ENCODE assay signal across 2 cellular contexts in genomic region chr17:58534331-58534730, GRCh38.
TF ChIP-seq lines count a peak whose summit lies in the region.

No MANE protein-coding gene starts in this region.

TF ChIP-seq in GM23338, 12 proteins besides CTCF, POLR2A, EP300 and RAD21:
- TF ChIP-seq STAT1 (IDR thresholded peaks at IDR 0.05; ENCODE audit: unreplicated experiment): no peak

TF ChIP-seq in H1, 55 proteins besides CTCF, POLR2A, EP300 and RAD21:
- TF ChIP-seq TCF12 (IDR thresholded peaks at IDR 0.05; ENCODE audit: low read depth, low read length): no peak
- no peak for TF ChIP-seq JUND (IDR thresholded peaks at IDR 0.05; ENCODE audit: low read length)
- no peak for TF ChIP-seq SUZ12 (IDR thresholded peaks at IDR 0.05; ENCODE audit: low read length)
- TF ChIP-seq KDM4A (IDR thresholded peaks at IDR 0.05; ENCODE audit: low read depth, low read length, severe bottlenecking): no peak
- no peak for TF ChIP-seq PHF8 (conservative IDR thresholded peaks at IDR 0.05; ENCODE audit: low read depth, low read length)
- TF ChIP-seq SP2 (IDR thresholded peaks at IDR 0.05; ENCODE audit: low read length): no peak
- no peak for TF ChIP-seq YY1 (IDR thresholded peaks at IDR 0.05; ENCODE audit: low read depth, low read length)
- TF ChIP-seq NANOG (IDR thresholded peaks at IDR 0.05; ENCODE audit: insufficient read depth, low read depth, low read length, poor library complexity, severe bottlenecking): no peak
- no peak for TF ChIP-seq CHD1 (IDR thresholded peaks at IDR 0.05; ENCODE audit: low read depth, low read length)
- TF ChIP-seq MAFK (IDR thresholded peaks at IDR 0.05; ENCODE audit: low read depth, low read length): no peak
- TF ChIP-seq BACH1 (IDR thresholded peaks at IDR 0.05; ENCODE audit: low read length): no peak
